In the genomic region with DNA sequence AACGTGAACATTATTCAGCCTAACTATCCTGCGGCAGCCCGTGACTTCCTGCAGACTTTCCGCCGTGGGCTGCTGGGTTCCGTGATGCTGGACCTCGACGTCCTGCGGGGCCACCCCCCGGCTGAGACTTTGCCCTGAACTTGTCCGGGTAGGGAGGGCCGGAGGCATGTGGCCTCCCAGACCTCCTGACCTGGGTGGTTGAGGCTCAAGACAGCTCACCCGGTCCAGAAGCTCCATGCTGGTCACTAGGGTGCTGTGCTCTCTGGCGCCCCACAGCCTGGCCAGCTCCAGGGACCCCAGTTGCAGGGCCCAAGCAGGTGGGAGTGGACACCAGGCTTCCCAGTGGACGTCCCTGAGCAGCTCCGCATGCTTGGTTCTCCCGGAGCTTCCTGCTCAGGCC, we compare ENCODE assay signal across 27 cellular contexts. TPM values are rescaled to one million over a fixed set of nuclear protein-coding genes. Genes with fewer than 3 reads are reported as not detected.
"Had no signal": no experiment of that assay in that cellular context is flagged by ENCODE, and none has a peak within 500 bp of the region (broad histone marks: within the 10 kb centered on the region; RNA-seq: fewer than 3 reads in every experiment).

No MANE protein-coding gene starts in this region.

- H3K27me3 ChIP-seq: testis, uterus had no signal

- H3K4me1 Mint-ChIP-seq: neural crest cell had no signal

- H3K9me3 Mint-ChIP-seq: activated T-cell treated with anti-CD3 and anti-CD28 coated beads, Interleukin-2, amount 50 U/mL, for 4 hours had no signal

- H3K36me3 ChIP-seq: uterus had no signal

- H3K4me3 Mint-ChIP-seq: activated naive CD4-positive, alpha-beta T cell treated with anti-CD3 and anti-CD28 coated beads, Interleukin-2, amount 10 ng/mL, durations not matched to agents 7 days and 5 days; activated T-cell treated with anti-CD3 and anti-CD28 coated beads, Interleukin-2, amount 50 U/mL, for 4 hours; immature natural killer cell; naive thymus-derived CD4-positive, alpha-beta T cell; T-helper 2 cell treated with Interferon-gamma antibody and Interleukin-4, amounts not matched to agents 5 μg/mL and 100 μg/mL, for 36 hours had no signal

- H3K27ac ChIP-seq: foreskin keratinocyte, left lung, testis, uterus, VCaP had no signal

- ATAC-seq: activated CD4-positive, CD25-positive, alpha-beta regulatory T cell treated with anti-CD3 and anti-CD28 coated beads, Interleukin-2, amount 50 U/mL, for 24 hours; activated T-cell treated with anti-CD3 and anti-CD28 coated beads, Interleukin-2, amount 50 U/mL, for 4 hours; foreskin keratinocyte; left lung; naive thymus-derived CD4-positive, alpha-beta T cell had no signal

- H3K27ac Mint-ChIP-seq: activated naive CD4-positive, alpha-beta T cell treated with anti-CD3 and anti-CD28 coated beads, Interleukin-2, amount 10 ng/mL, durations not matched to agents 7 days and 5 days; immature natural killer cell; progenitor cell of endocrine pancreas; T-helper 2 cell treated with Interferon-gamma antibody and Interleukin-4, amounts not matched to agents 5 μg/mL and 100 μg/mL, for 36 hours had no signal

- FAIRE-seq: bronchial epithelial cell had no signal

- H3K4me3 ChIP-seq: left lung, lung, testis, uterus had no signal

- DNase-seq: activated CD4-positive, alpha-beta T cell treated with anti-CD3 and anti-CD28 coated beads, Interleukin-2, amount 50 U/mL, for 1 hour; activated CD8-positive, alpha-beta memory T cell treated with anti-CD3 and anti-CD28 coated beads, Interleukin-2, amount 50 U/mL, for 48 hours; activated naive CD4-positive, alpha-beta T cell treated with anti-CD3 and anti-CD28 coated beads, Interleukin-2, amount 10 ng/mL, durations not matched to agents 7 days and 5 days; activated T-cell treated with anti-CD3 and anti-CD28 coated beads, Interleukin-2, amount 50 U/mL, for 4 hours; amygdala; cerebellar nuclear complex; effector CD4-positive, alpha-beta T cell; erythroblast; foreskin keratinocyte; immature natural killer cell; kidney glomerular epithelial cell; naive thymus-derived CD4-positive, alpha-beta T cell; stimulated activated CD4-positive, alpha-beta T cell treated with anti-CD3 and anti-CD28 coated beads, Interleukin-4, amount 100 ng/mL, for 1 hour; stimulated activated naive CD4-positive, alpha-beta T cell; testis; trophoblast cell; uterus had no signal

- H3K4me1 ChIP-seq: foreskin keratinocyte, testis had no signal

- H3K9me3 ChIP-seq: left lung, testis, uterus had no signal

RNA-seq across cellular contexts. Expression of a gene that starts 4.4 kb away (rescaled TPM):
- total RNA-seq: activated CD8-positive, alpha-beta memory T cell treated with anti-CD3 and anti-CD28 coated beads for 36 hours; activated T-cell treated with anti-CD3 and anti-CD28 coated beads, Interleukin-2, amount 50 U/mL, for 4 hours; bronchial epithelial cell; foreskin keratinocyte; naive thymus-derived CD4-positive, alpha-beta T cell; omental fat pad had no signal
- polyA plus RNA-seq: foreskin keratinocyte had no signal
